23 cellular contexts compared by ENCODE assay signal in genomic region chr11:130127509-130127908, GRCh38. TPM values are rescaled to one million over a fixed set of nuclear protein-coding genes. Genes with fewer than 3 reads are reported as not detected.
DNase-seq lines count a peak whose midpoint lies in the region; ATAC-seq and TF ChIP-seq lines count a peak whose summit lies in the region.
"Had no signal": no experiment of that assay in that cellular context is flagged by ENCODE, and none has a peak within 500 bp of the region (broad histone marks: within the 10 kb centered on the region; RNA-seq: fewer than 3 reads in every experiment).

No MANE protein-coding gene starts in this region.

- H3K9me3 ChIP-seq in PC-9 (ENCODE audit: insufficient read depth, low read depth) (no peaks in the 10 kb centered on the region), ovary (no peaks in the 10 kb centered on the region)

- H3F3A ChIP-seq in PC-9 (ENCODE audit: insufficient read depth, low read depth) = peaks cover 68% of the 10 kb centered on the region

- H3K27ac ChIP-seq in PC-9 (peak overlapping the region; percentile 20; the same call in 1 of the 2 replicates), ovary (no peak overlapping the region)
- H3K27ac ChIP-seq: C4-2B, KMS-11 had no signal

- H3K27me3 Mint-ChIP-seq in immature natural killer cell (ENCODE audit: low read depth in 3 of 3) (peaks cover 0 to 2% (median 0%) of the 10 kb centered on the region in 3 donors), nephron progenitor cell (ENCODE audit: low read depth, poor library complexity) (no peaks in the 10 kb centered on the region)
- H3K27me3 Mint-ChIP-seq: CD8-positive, alpha-beta memory T cell; IgD-negative memory B cell had no signal

- POLR2A ChIA-PET in PC-9 (lab: Charles Lee; ENCODE audit: unreplicated experiment) = no interaction called here

- H3K4me3 Mint-ChIP-seq in immature natural killer cell (peak overlapping the region in 1 of 5 donors; percentile 50), nephron progenitor cell (no peak overlapping the region)
- H3K4me3 Mint-ChIP-seq: CD8-positive, alpha-beta memory T cell; IgD-negative memory B cell had no signal

- H3K4me2 ChIP-seq in PC-9 = no peak overlapping the region
- H3K4me2 ChIP-seq: KMS-11 had no signal

- H3K27ac Mint-ChIP-seq in immature natural killer cell (peak overlapping the region in 5 of 6 donors; percentile 11 to 60 (median 44)), nephron progenitor cell (peak overlapping the region; percentile 79)
- H3K27ac Mint-ChIP-seq: IgD-negative memory B cell had no signal

- CTCF ChIA-PET in PC-9 (lab: Charles Lee) = no interaction called here

- no peaks in the 10 kb centered on the region for H3K9me3 Mint-ChIP-seq in immature natural killer cell
- no peaks in the 10 kb centered on the region for H3K9me3 Mint-ChIP-seq in nephron progenitor cell
- H3K9me3 Mint-ChIP-seq: CD8-positive, alpha-beta memory T cell; IgD-negative memory B cell had no signal

- TF ChIP-seq CTCF in PC-9 (conservative IDR thresholded peaks at IDR 0.05) = no peak
- no peak for TF ChIP-seq CTCF in nephron progenitor cell (IDR thresholded peaks at IDR 0.05)
- TF ChIP-seq CTCF in ovary (IDR thresholded peaks at IDR 0.05) = no peak

- H3K27me3 ChIP-seq in PC-9 (ENCODE audit: insufficient read depth, low read depth) (no peaks in the 10 kb centered on the region), ovary (no peaks in the 10 kb centered on the region)

- no peak for ATAC-seq in GM21367 (IDR thresholded peaks at IDR 0.05; ENCODE audit: unreplicated experiment)
- ATAC-seq: HCT116, Panc1 had no signal

- H3K9me2 ChIP-seq in PC-9 (ENCODE audit: insufficient read depth) = no peaks in the 10 kb centered on the region

- H3K4me3 ChIP-seq in PC-9 (no peak overlapping the region), ovary (no peak overlapping the region)

- peaks cover 24% of the 10 kb centered on the region for H3K79me2 ChIP-seq in PC-9 (ENCODE audit: low read depth)

- no peak for TF ChIP-seq POLR2A in ovary (IDR thresholded peaks at IDR 0.05)

- 94 to 97% (median 96%) methylated on average over 4 of the region's 4 CpGs for WGBS in ovary, 3 donors

- no peak overlapping the region for H2AFZ ChIP-seq in PC-9

- no peak for TF ChIP-seq EP300 in ovary (IDR thresholded peaks at IDR 0.05)

- H4K20me1 ChIP-seq in PC-9 (ENCODE audit: insufficient read depth) = no peaks in the 10 kb centered on the region

- H3K4me1 Mint-ChIP-seq in immature natural killer cell (peaks cover 29 to 33% of the 10 kb centered on the region in 2 donors), nephron progenitor cell (peaks cover 15% of the 10 kb centered on the region)
- H3K4me1 Mint-ChIP-seq: CD8-positive, alpha-beta memory T cell had no signal

- H3K36me3 ChIP-seq in PC-9 (ENCODE audit: low read depth) (peaks cover 60% of the 10 kb centered on the region), ovary (no peaks in the 10 kb centered on the region)

- no TSS peak for BruUV-seq in PC-9 (replicated peaks; lab: Mats Ljungman, UMichigan)

- H3K4me1 ChIP-seq in PC-9 (replicated peaks; ENCODE audit: insufficient read depth) (peaks cover 31% of the 10 kb centered on the region), ovary (ENCODE audit: insufficient read depth) (no peaks in the 10 kb centered on the region)

- DNase-seq in PC-9 (no peak), immature natural killer cell (no peak), nephron progenitor cell (no peak), ovary (no peak), HUDEP-2 (lab: John Stamatoyannopoulos, UW; ENCODE audit: unreplicated experiment in 76 of 76) (no peak)
- DNase-seq in activated CD4-positive, alpha-beta T cell treated with anti-CD3 and anti-CD28 coated beads, Interleukin-2, amount 50 U/mL, for 1 hour = no peak
- DNase-seq: CD8-positive, alpha-beta memory T cell; DMS53; MM.1S; NCI-H1048; NCI-H1417; NCI-H1694 treated with DMSO at 0.1 percent for 48 hours; NCI-H2081; NCI-H2227 treated with DMSO at 0.1 percent for 48 hours; NCI-H510A; NCI-H69; SHP77 treated with DMSO at 0.1 percent for 48 hours had no signal

- intact Hi-C loops in PC-9 (cut with micrococcal nuclease; ENCODE audit: unreplicated experiment) = no loop called here
- intact Hi-C loops in ovary (cut with DNase I) = loop anchor here in 2 of 4 donors (5.0 to 10.0 kb wide), 2 partner anchors 63 to 185 kb away; partner anchors contain the start of gene APLP2 (in 1 of the 2)

- H3K36me3 Mint-ChIP-seq in immature natural killer cell (peaks cover 25 to 70% (median 39%) of the 10 kb centered on the region in 3 donors), nephron progenitor cell (ENCODE audit: low read depth) (peaks cover 77% of the 10 kb centered on the region)

RNA-seq across cellular contexts. Expression of gene ST14, which starts 32.1 kb away (rescaled TPM):
- total RNA-seq in PC-9 (2021) = 139 and 141 TPM in 2 replicates
- 1 to 10 TPM in 2 of 3 donors, under 1 TPM in 1; 0.54 to 3.6 (median 2.8) TPM for polyA plus RNA-seq in immature natural killer cell
- total RNA-seq in ovary = 10 to 100 TPM in 1 of 7 donors, 1 to 10 TPM in 4, under 1 TPM in 2; 0.18 to 76.2 (median 4.9) TPM
- under 1 TPM; 0.51 to 0.90 TPM for polyA plus RNA-seq in ovary
- polyA plus RNA-seq: CD8-positive, alpha-beta memory T cell had no signal

RNA-seq across cellular contexts. Expression of gene APLP2, which starts 57.8 kb away (rescaled TPM):
- total RNA-seq in PC-9 (2021) (306 and 350 TPM in 2 replicates), ovary (100 to 1,000 TPM; 198 to 281 (median 251) TPM)
- polyA plus RNA-seq in immature natural killer cell (100 to 1,000 TPM in 1 of 3 donors, 10 to 100 TPM in 2; 69.4 to 125 (median 75.8) TPM), ovary (100 to 1,000 TPM; 245 to 466 TPM)
